8 cellular contexts compared by ENCODE assay signal in genomic region chr9:66901141-66901540, GRCh38. TPM values are rescaled to one million over a fixed set of nuclear protein-coding genes. Genes with fewer than 3 reads are reported as not detected.
DNase-seq lines count a peak whose midpoint lies in the region; ATAC-seq, FAIRE-seq and TF ChIP-seq lines count a peak whose summit lies in the region.
"Not testable (repeated sequence)": the region's sequence is repeated elsewhere in the genome, so short reads cannot be mapped to it uniquely, and the experiment has no call there.

No MANE protein-coding gene starts in this region.

- H3K36me3 ChIP-seq in HUES48 (ENCODE audit: control insufficient read depth, insufficient read depth, low read length); ectodermal cell (ENCODE audit: control insufficient read depth, insufficient read depth, low read length); keratinocyte (ENCODE audit: control insufficient read depth in 2 of 2, extremely low read depth in 1 of 2, insufficient read depth in 2 of 2, low read length in 2 of 2); prostate gland: not testable (repeated sequence)

- not testable (repeated sequence) for H3K9me3 Mint-ChIP-seq in activated CD4-positive, alpha-beta memory T cell treated with anti-CD3 and anti-CD28 coated beads, Interleukin-2, amount 10 ng/mL, durations not matched to agents 7 days and 5 days

- peak; percentile 30 for ATAC-seq in GM18907 (IDR thresholded peaks at IDR 0.05; ENCODE audit: unreplicated experiment)
- peak; percentile 20 for ATAC-seq in HG02642 (IDR thresholded peaks at IDR 0.05; ENCODE audit: poor library complexity, unreplicated experiment)

- not testable (repeated sequence) for H3K36me3 Mint-ChIP-seq in activated CD4-positive, alpha-beta memory T cell treated with anti-CD3 and anti-CD28 coated beads, Interleukin-2, amount 10 ng/mL, durations not matched to agents 7 days and 5 days (ENCODE audit: low read depth)

- WGBS in ectodermal cell, 2 experiments: 13 to 19% methylated on average over 4 to 5 of the region's 8 CpGs
- 6% methylated on average over 6 of the region's 8 CpGs for WGBS in prostate gland

- H3K79me2 ChIP-seq in keratinocyte (ENCODE audit: control insufficient read depth, insufficient read depth, low read length): not testable (repeated sequence)

- TF ChIP-seq POLR2A in prostate gland (IDR thresholded peaks at IDR 0.05): not testable (repeated sequence)

- TF ChIP-seq CTCF in AG04449 (IDR thresholded peaks at IDR 0.05; ENCODE audit: insufficient read depth, low read length, missing control alignments); keratinocyte (optimal IDR thresholded peaks at IDR 0.05 in 1 of 3, IDR thresholded peaks at IDR 0.05 in 1 of 3, conservative IDR thresholded peaks at IDR 0.05 in 1 of 3; ENCODE audit: extremely low read depth in 1 of 3, insufficient read depth in 2 of 3, low read length in 3 of 3); prostate gland (IDR thresholded peaks at IDR 0.05): not testable (repeated sequence)

- CTCF ChIA-PET in AG04449 (lab: Yijun Ruan, JAX); activated CD4-positive, alpha-beta memory T cell treated with anti-CD3 and anti-CD28 coated beads, Interleukin-2, amount 10 ng/mL, durations not matched to agents 7 days and 5 days (lab: Charles Lee): not testable (repeated sequence)

- H3K9me3 ChIP-seq in HUES48 (ENCODE audit: control insufficient read depth, insufficient read depth, low read length); ectodermal cell (ENCODE audit: control insufficient read depth, low read length); keratinocyte (ENCODE audit: control insufficient read depth, low read depth, low read length); prostate gland: not testable (repeated sequence)

- H3K4me3 Mint-ChIP-seq in activated CD4-positive, alpha-beta memory T cell treated with anti-CD3 and anti-CD28 coated beads, Interleukin-2, amount 10 ng/mL, durations not matched to agents 7 days and 5 days: peak overlapping the region; percentile 92

- H3K27me3 ChIP-seq in HUES48 (ENCODE audit: control insufficient read depth, insufficient read depth, low read length); ectodermal cell (ENCODE audit: control insufficient read depth, insufficient read depth, low read length, poor library complexity, severe bottlenecking); keratinocyte (ENCODE audit: control insufficient read depth, extremely low read depth, insufficient read depth, low read length); prostate gland (replicated peaks; ENCODE audit: insufficient read depth): not testable (repeated sequence)

- H4K20me1 ChIP-seq in keratinocyte (ENCODE audit: control insufficient read depth, extremely low read depth, insufficient read depth, low read length): not testable (repeated sequence)

- not testable (repeated sequence) for H3K9ac ChIP-seq in HUES48 (ENCODE audit: low read depth, low read length)
- peak overlapping the region; percentile 63 for H3K9ac ChIP-seq in keratinocyte (ENCODE audit: control insufficient read depth, extremely low read depth, insufficient read depth, low read length)

- H3K27ac ChIP-seq in HUES48 (ENCODE audit: low read depth, low read length); ectodermal cell (ENCODE audit: insufficient read depth, low read depth, low read length, poor library complexity, severe bottlenecking): not testable (repeated sequence)
- H3K27ac ChIP-seq in keratinocyte (ENCODE audit: control insufficient read depth, insufficient read depth, low read length) (peak overlapping the region; percentile 64), prostate gland (peak overlapping the region; percentile 67 to 72)

- not testable (repeated sequence) for H3K9me1 ChIP-seq in keratinocyte (ENCODE audit: control insufficient read depth, extremely low read depth, insufficient read depth, low read length)

- H3K4me2 ChIP-seq in keratinocyte (ENCODE audit: control insufficient read depth, extremely low read depth, insufficient read depth, low read depth, low read length): peak overlapping the region; percentile 27

- not testable (repeated sequence) for H3K27me3 Mint-ChIP-seq in activated CD4-positive, alpha-beta memory T cell treated with anti-CD3 and anti-CD28 coated beads, Interleukin-2, amount 10 ng/mL, durations not matched to agents 7 days and 5 days

- POLR2A ChIA-PET in AG04449 (lab: Yijun Ruan, JAX); activated CD4-positive, alpha-beta memory T cell treated with anti-CD3 and anti-CD28 coated beads, Interleukin-2, amount 10 ng/mL, durations not matched to agents 7 days and 5 days (lab: Charles Lee): not testable (repeated sequence)

- intact Hi-C loops in prostate gland (cut with DNase I): not testable (repeated sequence)

- dilution Hi-C loops in keratinocyte (cut with MboI; ENCODE audit: extremely low pct_ligation_motif_present, low sequenced_read_pairs): not testable (repeated sequence)

- H3K27ac Mint-ChIP-seq in activated CD4-positive, alpha-beta memory T cell treated with anti-CD3 and anti-CD28 coated beads, Interleukin-2, amount 10 ng/mL, durations not matched to agents 7 days and 5 days: not testable (repeated sequence)

- H3K4me1 Mint-ChIP-seq in activated CD4-positive, alpha-beta memory T cell treated with anti-CD3 and anti-CD28 coated beads, Interleukin-2, amount 10 ng/mL, durations not matched to agents 7 days and 5 days: not testable (repeated sequence)

- H3K4me1 ChIP-seq in HUES48 (ENCODE audit: control insufficient read depth, insufficient read depth, low read length); ectodermal cell (ENCODE audit: control insufficient read depth, insufficient read depth, low read length); keratinocyte (ENCODE audit: control insufficient read depth, extremely low read depth, insufficient read depth, low read length); prostate gland (replicated peaks): not testable (repeated sequence)

- DNase-seq in AG04449 (ENCODE audit: low read depth, low spot score); activated CD4-positive, alpha-beta memory T cell treated with anti-CD3 and anti-CD28 coated beads, Interleukin-2, amount 10 ng/mL, durations not matched to agents 7 days and 5 days; keratinocyte (ENCODE audit: low read depth, low spot score); prostate gland (ENCODE audit: low spot score): not testable (repeated sequence)

- not testable (repeated sequence) for H2AFZ ChIP-seq in keratinocyte (ENCODE audit: control insufficient read depth, low read length)

- FAIRE-seq in keratinocyte (lab: Jason Lieb, UNC): not testable (repeated sequence)

- H3K4me3 ChIP-seq in AG04449 (ENCODE audit: low read depth, low read length): peak overlapping the region; percentile 57
- peak overlapping the region; percentile 65 for H3K4me3 ChIP-seq in HUES48 (ENCODE audit: low read depth, low read length)
- peak overlapping the region; percentile 38 for H3K4me3 ChIP-seq in ectodermal cell (ENCODE audit: insufficient read depth, low read depth, low read length)
- H3K4me3 ChIP-seq in keratinocyte (ENCODE audit: control insufficient read depth in 2 of 3, extremely low read depth in 1 of 3, insufficient read depth in 2 of 3, low read depth in 1 of 3, low read length in 3 of 3): peak overlapping the region; percentile 40 to 51 (median 47)
- peak overlapping the region; percentile 41 to 48 for H3K4me3 ChIP-seq in prostate gland

RNA-seq across cellular contexts. Expression of gene ZNF658, which starts 0.6 kb away (rescaled TPM):
- 1 to 10 TPM; 2.8 to 3.2 TPM for total RNA-seq in activated CD4-positive, alpha-beta memory T cell treated with anti-CD3 and anti-CD28 coated beads, Interleukin-2, amount 10 ng/mL, durations not matched to agents 7 days and 5 days
- 8.4 TPM for polyA plus RNA-seq in ectodermal cell (2013, experiment 1 of 4)
- 8.5 TPM for polyA plus RNA-seq in ectodermal cell (2013, experiment 2 of 4)
- polyA plus RNA-seq in ectodermal cell (2013, experiment 3 of 4): 8.6 TPM
- 9.7 TPM for polyA plus RNA-seq in ectodermal cell (2013, experiment 4 of 4)
- 2.2 to 3.7 TPM (median 3.6 TPM) in 3 replicates for polyA plus RNA-seq in keratinocyte
- polyA plus RNA-seq in keratinocyte (2011; ENCODE audit: low read depth): 2.5 TPM
- 1.0 and 2.0 TPM in 2 replicates for polyA plus RNA-seq in keratinocyte (2011; cell fraction: cytosol; rRNA removed)
- 3.3 and 4.1 TPM in 2 replicates for polyA plus RNA-seq in keratinocyte (2011; cell fraction: nucleus; rRNA removed)
- 1.9 and 2.7 TPM in 2 replicates for polyA plus RNA-seq in keratinocyte (2012; ENCODE audit: low replicate concordance)
- 2.5 to 5.9 TPM (median 5.8 TPM) in 3 replicates for polyA minus RNA-seq in keratinocyte
- 5.6 TPM for polyA minus RNA-seq in keratinocyte (2011; cell fraction: cytosol; rRNA and poly(A)+ RNA removed)
- 4.7 and 6.7 TPM in 2 replicates for polyA minus RNA-seq in keratinocyte (2011; cell fraction: nucleus; rRNA and poly(A)+ RNA removed)
- total RNA-seq in prostate gland: 1 to 10 TPM; 6.3 to 7.4 TPM
